ENCODE assay signal across 15 cellular contexts in the genomic region with DNA sequence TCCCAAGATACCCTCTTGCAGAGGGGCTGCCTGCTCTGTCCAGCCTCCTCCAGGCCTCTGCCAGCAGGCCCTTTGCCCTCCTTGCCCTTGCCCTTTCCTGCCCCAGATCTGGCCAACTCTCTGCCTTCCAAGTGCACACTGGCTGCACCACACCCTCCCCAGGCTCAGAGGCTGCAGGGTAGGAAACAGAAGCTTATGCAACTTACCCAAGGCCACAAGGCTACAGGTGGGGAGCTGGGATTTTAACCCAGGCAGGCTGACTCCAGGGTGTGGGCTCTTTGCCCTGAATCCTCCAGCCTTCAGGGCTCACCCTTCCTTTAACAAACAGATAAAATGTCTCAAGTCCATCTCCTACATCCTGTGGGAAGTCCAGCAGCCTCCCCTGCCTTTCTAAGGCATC. TPM values are rescaled to one million over a fixed set of nuclear protein-coding genes. Genes with fewer than 3 reads are reported as not detected.
A peak's percentile ranks its signal among the peaks of the same experiment; 100 is the strongest.
DNase-seq lines count a peak whose midpoint lies in the region; ATAC-seq and TF ChIP-seq lines count a peak whose summit lies in the region.
"Had no signal": no experiment of that assay in that cellular context is flagged by ENCODE, and none has a peak within 500 bp of the region (broad histone marks: within the 10 kb centered on the region; RNA-seq: fewer than 3 reads in every experiment).

No MANE protein-coding gene starts in this region.

- H3K4me1 ChIP-seq in heart right ventricle (peaks cover 0 to 19% (median 3%) of the 10 kb centered on the region in 9 donors), mucosa of descending colon (ENCODE audit: low read depth) (peaks cover 14% of the 10 kb centered on the region), aorta (ENCODE audit: control insufficient read depth in 1 of 2, insufficient read depth in 2 of 2, low read length in 2 of 2) (no peaks in the 10 kb centered on the region)

- no peak overlapping the region for H3K4me3 Mint-ChIP-seq in activated T-cell treated with anti-CD3 and anti-CD28 coated beads, Interleukin-2, amount 50 U/mL, for 4 hours

- H3K4me3 ChIP-seq in heart right ventricle (no peak overlapping the region), mucosa of descending colon (no peak overlapping the region), aorta (ENCODE audit: low read length in 2 of 2) (no peak overlapping the region)
- H3K4me3 ChIP-seq: GM12878, MG63 had no signal

- no peaks in the 10 kb centered on the region for H3K27me3 ChIP-seq in heart right ventricle
- no peaks in the 10 kb centered on the region for H3K27me3 ChIP-seq in aorta (ENCODE audit: control insufficient read depth in 1 of 2, insufficient read depth in 2 of 2, low read length in 1 of 2)
- H3K27me3 ChIP-seq: MG63 had no signal

- DNase-seq in heart right ventricle (no peak), Right ventricle myocardium superior (no peak), ecto neural progenitor cell (ENCODE audit: low spot score) (peak; percentile 35), mucosa of descending colon (peak in 2 of 3 donors; percentile 51 to 64), aorta (no peak)
- no peak for DNase-seq in activated T-cell treated with anti-CD3 and anti-CD28 coated beads, Interleukin-2, amount 50 U/mL, for 4 hours
- DNase-seq: CD4-positive, CD25-positive, alpha-beta regulatory T cell; MG63; NCI-H1092 treated with DMSO at 0.1 percent for 48 hours; NCI-H187 treated with DMSO at 0.1 percent for 48 hours had no signal

- no peaks in the 10 kb centered on the region for H3K9me3 Mint-ChIP-seq in activated T-cell treated with anti-CD3 and anti-CD28 coated beads, Interleukin-2, amount 50 U/mL, for 4 hours
- H3K9me3 Mint-ChIP-seq: CD4-positive, CD25-positive, alpha-beta regulatory T cell had no signal

- H3K36me3 Mint-ChIP-seq in activated T-cell treated with anti-CD3 and anti-CD28 coated beads, Interleukin-2, amount 50 U/mL, for 4 hours (ENCODE audit: insufficient read depth): no peaks in the 10 kb centered on the region
- H3K36me3 Mint-ChIP-seq: CD4-positive, CD25-positive, alpha-beta regulatory T cell had no signal

- no peaks in the 10 kb centered on the region for H3K9me3 ChIP-seq in heart right ventricle
- no peaks in the 10 kb centered on the region for H3K9me3 ChIP-seq in mucosa of descending colon
- no peaks in the 10 kb centered on the region for H3K9me3 ChIP-seq in aorta (ENCODE audit: control insufficient read depth, low read length)
- H3K9me3 ChIP-seq: MG63 had no signal

- no peak for TF ChIP-seq CTCF in heart right ventricle (IDR thresholded peaks at IDR 0.05)
- no peak for TF ChIP-seq CTCF in mucosa of descending colon (IDR thresholded peaks at IDR 0.05)

- intact Hi-C loops in heart right ventricle (cut with DNase I): no loop called here
- intact Hi-C loops in Right ventricle myocardium superior (cut with DNase I): no loop called here
- intact Hi-C loops in mucosa of descending colon (cut with DNase I, micrococcal nuclease): no loop called here
- intact Hi-C loops in aorta (cut with DNase I): no loop called here

- peaks cover 3% of the 10 kb centered on the region for H3K27me3 Mint-ChIP-seq in activated T-cell treated with anti-CD3 and anti-CD28 coated beads, Interleukin-2, amount 50 U/mL, for 4 hours (ENCODE audit: low read depth)

- no peaks in the 10 kb centered on the region for H3K36me3 ChIP-seq in heart right ventricle
- no peaks in the 10 kb centered on the region for H3K36me3 ChIP-seq in mucosa of descending colon (ENCODE audit: low read depth)
- no peaks in the 10 kb centered on the region for H3K36me3 ChIP-seq in aorta (ENCODE audit: control insufficient read depth in 1 of 2, insufficient read depth in 2 of 2, low read length in 1 of 2)
- H3K36me3 ChIP-seq: MG63 had no signal

- no peaks in the 10 kb centered on the region for H3K4me1 Mint-ChIP-seq in activated T-cell treated with anti-CD3 and anti-CD28 coated beads, Interleukin-2, amount 50 U/mL, for 4 hours (ENCODE audit: low read depth)
- H3K4me1 Mint-ChIP-seq: CD4-positive, CD25-positive, alpha-beta regulatory T cell had no signal

- peak in 5 of 8 donors; percentile 46 to 61 (median 50) for ATAC-seq in heart right ventricle
- no peak for ATAC-seq in Right ventricle myocardium superior (ENCODE audit: poor library complexity)
- peak; percentile 67 for ATAC-seq in mucosa of descending colon
- peak; percentile 33 for ATAC-seq in aorta (ENCODE audit: low FRiP score)
- ATAC-seq in HG03520 (IDR thresholded peaks at IDR 0.05; ENCODE audit: unreplicated experiment): no peak
- no peak for ATAC-seq in activated T-cell treated with anti-CD3 and anti-CD28 coated beads, Interleukin-2, amount 50 U/mL, for 4 hours
- ATAC-seq in HG03432 (IDR thresholded peaks at IDR 0.05; ENCODE audit: unreplicated experiment): no peak
- ATAC-seq: GM12878, HCT116 had no signal

- H3K27ac ChIP-seq in heart right ventricle (no peak overlapping the region), aorta (ENCODE audit: low read depth in 1 of 2, low read length in 2 of 2) (no peak overlapping the region)
- H3K27ac ChIP-seq: KMS-11 had no signal

RNA-seq across cellular contexts. Expression of gene TRAF3IP2, which starts 14.5 kb away (rescaled TPM):
- total RNA-seq in heart right ventricle (10 to 100 TPM in 8 of 10 donors, 1 to 10 TPM in 2; 9.7 to 18.0 (median 11.8) TPM), Right ventricle myocardium superior (10.0 TPM), mucosa of descending colon (10 to 100 TPM; 33.6 to 69.5 (median 67.2) TPM), aorta (10 to 100 TPM; 24.7 to 39.0 TPM)
- polyA plus RNA-seq in heart right ventricle (10 to 100 TPM; 12.5 to 19.8 TPM), aorta (10 to 100 TPM; 12.0 to 12.2 TPM)
- 10 to 100 TPM; 15.3 to 20.8 (median 19.3) TPM for total RNA-seq in activated T-cell treated with anti-CD3 and anti-CD28 coated beads, Interleukin-2, amount 50 U/mL, for 4 hours

Comparison
In these comparisons a context has a peak if more than half of its experiments do, and no peak if none do; other contexts are left out.
1. ATAC-seq: peak in heart right ventricle (5 of 8), mucosa of descending colon (single experiment) and aorta (single experiment); none in Right ventricle myocardium superior (single experiment), HG03520 (single experiment), activated T-cell treated with anti-CD3 and anti-CD28 coated beads, Interleukin-2, amount 50 U/mL, for 4 hours (0 of 2) and HG03432 (single experiment).
2. DNase-seq: peak in ecto neural progenitor cell (single experiment) and mucosa of descending colon (2 of 3); none in heart right ventricle (0 of 2), Right ventricle myocardium superior (single experiment), aorta (0 of 2) and activated T-cell treated with anti-CD3 and anti-CD28 coated beads, Interleukin-2, amount 50 U/mL, for 4 hours (single experiment).